ENCODE assay signal across 1 cellular context in genomic region chr11:57340228-57340627, GRCh38.
TF ChIP-seq lines count a peak whose summit lies in the region.

No MANE protein-coding gene starts in this region.

TF ChIP-seq in GM23338, 12 proteins besides CTCF, POLR2A, EP300 and RAD21 (continued from another document):
- TF ChIP-seq, protein P1, sequence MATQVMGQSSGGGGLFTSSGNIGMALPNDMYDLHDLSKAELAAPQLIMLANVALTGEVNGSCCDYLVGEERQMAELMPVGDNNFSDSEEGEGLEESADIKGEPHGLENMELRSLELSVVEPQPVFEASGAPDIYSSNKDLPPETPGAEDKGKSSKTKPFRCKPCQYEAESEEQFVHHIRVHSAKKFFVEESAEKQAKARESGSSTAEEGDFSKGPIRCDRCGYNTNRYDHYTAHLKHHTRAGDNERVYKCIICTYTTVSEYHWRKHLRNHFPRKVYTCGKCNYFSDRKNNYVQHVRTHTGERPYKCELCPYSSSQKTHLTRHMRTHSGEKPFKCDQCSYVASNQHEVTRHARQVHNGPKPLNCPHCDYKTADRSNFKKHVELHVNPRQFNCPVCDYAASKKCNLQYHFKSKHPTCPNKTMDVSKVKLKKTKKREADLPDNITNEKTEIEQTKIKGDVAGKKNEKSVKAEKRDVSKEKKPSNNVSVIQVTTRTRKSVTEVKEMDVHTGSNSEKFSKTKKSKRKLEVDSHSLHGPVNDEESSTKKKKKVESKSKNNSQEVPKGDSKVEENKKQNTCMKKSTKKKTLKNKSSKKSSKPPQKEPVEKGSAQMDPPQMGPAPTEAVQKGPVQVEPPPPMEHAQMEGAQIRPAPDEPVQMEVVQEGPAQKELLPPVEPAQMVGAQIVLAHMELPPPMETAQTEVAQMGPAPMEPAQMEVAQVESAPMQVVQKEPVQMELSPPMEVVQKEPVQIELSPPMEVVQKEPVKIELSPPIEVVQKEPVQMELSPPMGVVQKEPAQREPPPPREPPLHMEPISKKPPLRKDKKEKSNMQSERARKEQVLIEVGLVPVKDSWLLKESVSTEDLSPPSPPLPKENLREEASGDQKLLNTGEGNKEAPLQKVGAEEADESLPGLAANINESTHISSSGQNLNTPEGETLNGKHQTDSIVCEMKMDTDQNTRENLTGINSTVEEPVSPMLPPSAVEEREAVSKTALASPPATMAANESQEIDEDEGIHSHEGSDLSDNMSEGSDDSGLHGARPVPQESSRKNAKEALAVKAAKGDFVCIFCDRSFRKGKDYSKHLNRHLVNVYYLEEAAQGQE (IDR thresholded peaks at IDR 0.05; ENCODE audit: unreplicated experiment) = no peak
- TF ChIP-seq ETS1 (IDR thresholded peaks at IDR 0.05) = no peak
